Comparison of ENCODE assay signal across 1 cellular context in genomic region chr3:14322667-14323295, GRCh38.
A peak's percentile ranks its signal among the peaks of the same experiment; 100 is the strongest.
TF ChIP-seq lines count a peak whose summit lies in the region.

No MANE protein-coding gene starts in this region.

TF ChIP-seq in HepG2, 621 proteins besides CTCF, POLR2A, EP300 and RAD21 (continued from another document and continues in another):
- peak; percentile 26; the same call in 1 of the 2 replicates for TF ChIP-seq ZNF710 (CRISPR knock-in tag; IDR thresholded peaks at IDR 0.05; ENCODE audit: borderline replicate concordance)
- TF ChIP-seq MEF2D (CRISPR knock-in tag; IDR thresholded peaks at IDR 0.05) = no peak; the same call in 1 of the 2 replicates
- TF ChIP-seq ZFP1 (CRISPR knock-in tag; IDR thresholded peaks at IDR 0.05) = no peak; the same call in 1 of the 2 replicates
- TF ChIP-seq RXRB (CRISPR knock-in tag; IDR thresholded peaks at IDR 0.05; ENCODE audit: borderline replicate concordance) = peak; percentile 31; the same call in 1 of the 2 replicates
- TF ChIP-seq ZNF512B (CRISPR knock-in tag; IDR thresholded peaks at IDR 0.05; ENCODE audit: borderline replicate concordance) = no peak
- no peak for TF ChIP-seq IRF1 (CRISPR knock-in tag; IDR thresholded peaks at IDR 0.05; ENCODE audit: low read depth)
- TF ChIP-seq RFX1 (IDR thresholded peaks at IDR 0.05) = no peak
- no peak for TF ChIP-seq ZNF432 (CRISPR knock-in tag; IDR thresholded peaks at IDR 0.05; ENCODE audit: borderline replicate concordance)
- TF ChIP-seq ZC3H4 (CRISPR knock-in tag; IDR thresholded peaks at IDR 0.05; ENCODE audit: borderline replicate concordance) = no peak
- TF ChIP-seq ARID4A (CRISPR knock-in tag; IDR thresholded peaks at IDR 0.05; ENCODE audit: borderline replicate concordance) = peak; percentile 36; the same call in 1 of the 2 replicates
- TF ChIP-seq JUND (CRISPR knock-in tag; IDR thresholded peaks at IDR 0.05) = peak; percentile 28; the same call in 1 of the 2 replicates
- no peak for TF ChIP-seq YEATS4 (CRISPR knock-in tag; IDR thresholded peaks at IDR 0.05; ENCODE audit: borderline replicate concordance)
- TF ChIP-seq NBN (conservative IDR thresholded peaks at IDR 0.05) = no peak
- peak; percentile 80 for TF ChIP-seq MED1 (CRISPR knock-in tag; IDR thresholded peaks at IDR 0.05)
- TF ChIP-seq ZSCAN29 (CRISPR knock-in tag; conservative IDR thresholded peaks at IDR 0.05) = 0 out of 2 replicates have a peak, but pooled peaks have one; percentile 29
- TF ChIP-seq ZBTB1 (CRISPR knock-in tag; IDR thresholded peaks at IDR 0.05; ENCODE audit: borderline replicate concordance) = no peak
- TF ChIP-seq NFE2L1 (CRISPR knock-in tag; IDR thresholded peaks at IDR 0.05; ENCODE audit: borderline replicate concordance) = no peak
- TF ChIP-seq RARA (CRISPR knock-in tag; IDR thresholded peaks at IDR 0.05) = peak; percentile 73
- TF ChIP-seq ZNF616 (CRISPR knock-in tag; IDR thresholded peaks at IDR 0.05; ENCODE audit: low read depth) = no peak
- TF ChIP-seq ZBTB10 (CRISPR knock-in tag; IDR thresholded peaks at IDR 0.05; ENCODE audit: borderline replicate concordance) = no peak
- no peak for TF ChIP-seq ZNF430 (CRISPR knock-in tag; IDR thresholded peaks at IDR 0.05)
- TF ChIP-seq ZSCAN21 (CRISPR knock-in tag; IDR thresholded peaks at IDR 0.05; ENCODE audit: borderline replicate concordance) = no peak; the same call in 1 of the 2 replicates
- TF ChIP-seq TGIF2 (CRISPR knock-in tag; IDR thresholded peaks at IDR 0.05) = no peak
- no peak; the same call in 1 of the 2 replicates for TF ChIP-seq MYPOP (CRISPR knock-in tag; IDR thresholded peaks at IDR 0.05)
- no peak for TF ChIP-seq ZNF331 (CRISPR knock-in tag; IDR thresholded peaks at IDR 0.05)
- TF ChIP-seq ONECUT2 (CRISPR knock-in tag; IDR thresholded peaks at IDR 0.05) = no peak
- TF ChIP-seq HNF4A (CRISPR knock-in tag; IDR thresholded peaks at IDR 0.05) = peak; percentile 94
- no peak for TF ChIP-seq IKZF1 (IDR thresholded peaks at IDR 0.05)
- no peak for TF ChIP-seq TAF1 (CRISPR knock-in tag; IDR thresholded peaks at IDR 0.05)
- TF ChIP-seq CENPBD1 (CRISPR knock-in tag; IDR thresholded peaks at IDR 0.05; ENCODE audit: borderline replicate concordance, low read depth) = no peak
- TF ChIP-seq SIX1 (CRISPR knock-in tag; IDR thresholded peaks at IDR 0.05; ENCODE audit: borderline replicate concordance) = peak; percentile 26; the same call in 1 of the 2 replicates
- no peak for TF ChIP-seq POLR2G (IDR thresholded peaks at IDR 0.05; ENCODE audit: low read depth, low read length)
- TF ChIP-seq ADNP (CRISPR knock-in tag; IDR thresholded peaks at IDR 0.05) = peak; percentile 39; the same call in 1 of the 2 replicates
- TF ChIP-seq ZNF549 (CRISPR knock-in tag; IDR thresholded peaks at IDR 0.05) = no peak; the same call in 1 of the 2 replicates
- peak; percentile 40 for TF ChIP-seq TEAD3 (CRISPR knock-in tag; optimal IDR thresholded peaks at IDR 0.05; ENCODE audit: borderline replicate concordance)
- no peak for TF ChIP-seq ZNF839 (CRISPR knock-in tag; IDR thresholded peaks at IDR 0.05; ENCODE audit: borderline replicate concordance)
- no peak for TF ChIP-seq ZBTB34 (CRISPR knock-in tag; IDR thresholded peaks at IDR 0.05)
- no peak for TF ChIP-seq ZNF713 (CRISPR knock-in tag; IDR thresholded peaks at IDR 0.05)
- TF ChIP-seq THYN1 (CRISPR knock-in tag; IDR thresholded peaks at IDR 0.05; ENCODE audit: borderline replicate concordance, low read depth) = no peak
- no peak for TF ChIP-seq KDM5A (IDR thresholded peaks at IDR 0.05; ENCODE audit: borderline replicate concordance, low read length)
- TF ChIP-seq ZNF234 (CRISPR knock-in tag; conservative IDR thresholded peaks at IDR 0.05) = no peak
- no peak for TF ChIP-seq THAP7 (CRISPR knock-in tag; IDR thresholded peaks at IDR 0.05)
- TF ChIP-seq ZNF782 (CRISPR knock-in tag; IDR thresholded peaks at IDR 0.05; ENCODE audit: borderline replicate concordance) = no peak
- TF ChIP-seq KDM3A (CRISPR knock-in tag; IDR thresholded peaks at IDR 0.05; ENCODE audit: low read depth) = no peak
- no peak; the same call in 1 of the 2 replicates for TF ChIP-seq PHF20 (CRISPR knock-in tag; IDR thresholded peaks at IDR 0.05)
- peak; percentile 41 for TF ChIP-seq POLR2AphosphoS5 (IDR thresholded peaks at IDR 0.05; ENCODE audit: low read depth, low read length)
- no peak for TF ChIP-seq SSRP1 (CRISPR knock-in tag; IDR thresholded peaks at IDR 0.05)
